In the genomic region with DNA sequence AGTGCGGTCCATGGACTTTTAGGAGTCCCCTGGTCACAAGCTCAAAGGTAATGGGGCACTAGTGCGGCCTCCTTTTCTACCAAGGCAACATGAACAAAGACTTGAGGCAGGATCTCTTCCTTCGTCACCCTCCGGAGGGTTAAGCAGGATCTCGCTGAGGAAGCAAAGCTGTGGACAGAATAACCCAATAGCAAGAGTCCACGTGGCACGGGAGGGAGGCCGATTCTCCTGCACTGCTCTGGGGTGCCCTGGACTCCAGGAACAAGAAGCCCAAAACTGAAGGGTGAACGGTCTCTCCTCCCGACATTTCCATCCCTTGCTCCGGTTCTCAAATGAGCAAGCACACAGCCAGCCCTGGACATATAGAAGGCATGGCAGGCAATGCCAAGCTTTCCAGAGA, we compare ENCODE assay signal across 9 cellular contexts. TPM values are rescaled to one million over a fixed set of nuclear protein-coding genes. Genes with fewer than 3 reads are reported as not detected.
DNase-seq lines count a peak whose midpoint lies in the region; ATAC-seq, FAIRE-seq and TF ChIP-seq lines count a peak whose summit lies in the region.
"Had no signal": no experiment of that assay in that cellular context is flagged by ENCODE, and none has a peak within 500 bp of the region (broad histone marks: within the 10 kb centered on the region; RNA-seq: fewer than 3 reads in every experiment).

No MANE protein-coding gene starts in this region.

- no peak for TF ChIP-seq CTCF in CD8-positive, alpha-beta T cell (IDR thresholded peaks at IDR 0.05)
- TF ChIP-seq CTCF in heart right ventricle (IDR thresholded peaks at IDR 0.05) (no peak), progenitor cell of endocrine pancreas (IDR thresholded peaks at IDR 0.05; ENCODE audit: unreplicated experiment) (no peak)

- no peaks in the 10 kb centered on the region for H3K27me3 Mint-ChIP-seq in CD8-positive, alpha-beta T cell (ENCODE audit: low read depth)
- no peaks in the 10 kb centered on the region for H3K27me3 Mint-ChIP-seq in activated CD4-positive, alpha-beta memory T cell treated with anti-CD3 and anti-CD28 coated beads, Interleukin-2, amount 10 ng/mL, durations not matched to agents 7 days and 5 days
- H3K27me3 Mint-ChIP-seq in progenitor cell of endocrine pancreas: no peaks in the 10 kb centered on the region

- no peaks in the 10 kb centered on the region for H3K9me3 Mint-ChIP-seq in CD8-positive, alpha-beta T cell
- no peaks in the 10 kb centered on the region for H3K9me3 Mint-ChIP-seq in activated CD4-positive, alpha-beta memory T cell treated with anti-CD3 and anti-CD28 coated beads, Interleukin-2, amount 10 ng/mL, durations not matched to agents 7 days and 5 days
- H3K9me3 Mint-ChIP-seq in progenitor cell of endocrine pancreas (ENCODE audit: low read depth): no peaks in the 10 kb centered on the region

- peak overlapping the region; percentile 17 for H3K4me3 ChIP-seq in CD8-positive, alpha-beta T cell (ENCODE audit: low read depth, low read length)
- peak overlapping the region in 6 of 10 donors; percentile 4 to 25 (median 11) for H3K4me3 ChIP-seq in heart right ventricle

- CTCF ChIA-PET in CD8-positive, alpha-beta T cell (lab: Charles Lee): interaction anchor here (0.7 to 1.9 kb wide), 6 partner anchors 9 to 103 kb away, joined by 3 to 6 read pairs (median 3); no protein-coding TSS in a partner anchor
- CTCF ChIA-PET in activated CD4-positive, alpha-beta memory T cell treated with anti-CD3 and anti-CD28 coated beads, Interleukin-2, amount 10 ng/mL, durations not matched to agents 7 days and 5 days (lab: Charles Lee): interaction anchor here (0.6 to 1.0 kb wide), 3 partner anchors 10 to 117 kb away, joined by 3 read pairs; no protein-coding TSS in a partner anchor

- POLR2A ChIA-PET in CD8-positive, alpha-beta T cell (lab: Charles Lee): interaction anchor here (0.9 to 8.0 kb wide), 5 partner anchors 11 to 104 kb away, joined by 3 to 78 read pairs (median 10); a partner anchor contains a TSS
- POLR2A ChIA-PET in activated CD4-positive, alpha-beta memory T cell treated with anti-CD3 and anti-CD28 coated beads, Interleukin-2, amount 10 ng/mL, durations not matched to agents 7 days and 5 days (lab: Charles Lee): interaction anchor here (0.9 to 23.7 kb wide), 5 partner anchors 8 to 80 kb away, joined by 3 to 355 read pairs (median 4); no protein-coding TSS in a partner anchor

- WGBS in heart right ventricle, 2 donors: 27 to 37% methylated on average over 11 of the region's 11 CpGs

- ATAC-seq in CD8-positive, alpha-beta T cell: no peak
- ATAC-seq in heart right ventricle (peak in 2 of 8 donors; percentile 11 to 32), HG03457 (IDR thresholded peaks at IDR 0.05; ENCODE audit: unreplicated experiment) (no peak), HG03520 (IDR thresholded peaks at IDR 0.05; ENCODE audit: unreplicated experiment) (no peak)

- H3K9me3 ChIP-seq in CD8-positive, alpha-beta T cell (ENCODE audit: low read length): no peaks in the 10 kb centered on the region
- no peaks in the 10 kb centered on the region for H3K9me3 ChIP-seq in heart right ventricle

- no peak for DNase-seq in CD8-positive, alpha-beta T cell
- no peak for DNase-seq in activated CD4-positive, alpha-beta memory T cell treated with anti-CD3 and anti-CD28 coated beads, Interleukin-2, amount 10 ng/mL, durations not matched to agents 7 days and 5 days
- DNase-seq in heart right ventricle: no peak
- no peak for DNase-seq in progenitor cell of endocrine pancreas (ENCODE audit: low spot score, unreplicated experiment)
- no peak for DNase-seq in GM19239 (ENCODE audit: insufficient read length, low spot score)
- no peak for DNase-seq in kidney tubule cell (ENCODE audit: low spot score)
- DNase-seq: midbrain had no signal

- intact Hi-C loops in CD8-positive, alpha-beta T cell (cut with DNase I, micrococcal nuclease): loop anchor here (5.0 kb wide), 2 partner anchors 35 to 85 kb away; no protein-coding TSS in a partner anchor
- intact Hi-C loops in heart right ventricle (cut with DNase I): loop anchor here in 7 of 10 donors (5.0 kb wide), 2 partner anchors 35 to 40 kb away; no protein-coding TSS in a partner anchor

- peaks cover 65% of the 10 kb centered on the region for H3K36me3 Mint-ChIP-seq in CD8-positive, alpha-beta T cell
- H3K36me3 Mint-ChIP-seq in activated CD4-positive, alpha-beta memory T cell treated with anti-CD3 and anti-CD28 coated beads, Interleukin-2, amount 10 ng/mL, durations not matched to agents 7 days and 5 days (ENCODE audit: low read depth): peaks cover 76% of the 10 kb centered on the region
- no peaks in the 10 kb centered on the region for H3K36me3 Mint-ChIP-seq in progenitor cell of endocrine pancreas (ENCODE audit: insufficient read depth)

- FAIRE-seq in GM19239 (lab: Jason Lieb, UNC): no peak

- peaks cover 95% of the 10 kb centered on the region for H3K4me1 Mint-ChIP-seq in CD8-positive, alpha-beta T cell (ENCODE audit: low read depth)
- peaks cover 98% of the 10 kb centered on the region for H3K4me1 Mint-ChIP-seq in activated CD4-positive, alpha-beta memory T cell treated with anti-CD3 and anti-CD28 coated beads, Interleukin-2, amount 10 ng/mL, durations not matched to agents 7 days and 5 days
- peaks cover 84% of the 10 kb centered on the region for H3K4me1 Mint-ChIP-seq in progenitor cell of endocrine pancreas (ENCODE audit: low read depth)

- H3K27ac Mint-ChIP-seq in CD8-positive, alpha-beta T cell: peak overlapping the region; percentile 95
- peak overlapping the region; percentile 85 for H3K27ac Mint-ChIP-seq in activated CD4-positive, alpha-beta memory T cell treated with anti-CD3 and anti-CD28 coated beads, Interleukin-2, amount 10 ng/mL, durations not matched to agents 7 days and 5 days
- H3K27ac Mint-ChIP-seq in progenitor cell of endocrine pancreas: peak overlapping the region; percentile 87

- H3K4me3 Mint-ChIP-seq in CD8-positive, alpha-beta T cell: peak overlapping the region; percentile 58
- peak overlapping the region; percentile 22 for H3K4me3 Mint-ChIP-seq in activated CD4-positive, alpha-beta memory T cell treated with anti-CD3 and anti-CD28 coated beads, Interleukin-2, amount 10 ng/mL, durations not matched to agents 7 days and 5 days
- no peak overlapping the region for H3K4me3 Mint-ChIP-seq in progenitor cell of endocrine pancreas (ENCODE audit: low read depth)

- peaks cover 100% of the 10 kb centered on the region for H3K4me1 ChIP-seq in CD8-positive, alpha-beta T cell (ENCODE audit: insufficient read depth, low read length)
- H3K4me1 ChIP-seq in heart right ventricle: peaks cover 88 to 100% (median 100%) of the 10 kb centered on the region in 9 donors

- H3K36me3 ChIP-seq in CD8-positive, alpha-beta T cell (ENCODE audit: insufficient read depth, low read length): peaks cover 5% of the 10 kb centered on the region
- H3K36me3 ChIP-seq in heart right ventricle: peaks cover 0 to 68% (median 0%) of the 10 kb centered on the region in 9 donors

- H3K27me3 ChIP-seq in CD8-positive, alpha-beta T cell (ENCODE audit: insufficient read depth, low read length): no peaks in the 10 kb centered on the region
- no peaks in the 10 kb centered on the region for H3K27me3 ChIP-seq in heart right ventricle

- H3K27ac ChIP-seq in CD8-positive, alpha-beta T cell (ENCODE audit: low read depth, low read length): peak overlapping the region; percentile 57
- H3K27ac ChIP-seq in heart right ventricle: peak overlapping the region; percentile 17 to 93 (median 86)

RNA-seq across cellular contexts. Expression of a gene that starts 20.7 kb away (rescaled TPM):
- 100 to 1,000 TPM; 703 to 757 TPM for total RNA-seq in CD8-positive, alpha-beta T cell
- 100 to 1,000 TPM; 840 to 865 TPM for total RNA-seq in activated CD4-positive, alpha-beta memory T cell treated with anti-CD3 and anti-CD28 coated beads, Interleukin-2, amount 10 ng/mL, durations not matched to agents 7 days and 5 days
- total RNA-seq in heart right ventricle (100 to 1,000 TPM; 132 to 345 (median 189) TPM), progenitor cell of endocrine pancreas (299 and 306 TPM in 2 replicates)
- 100 to 1,000 TPM; 134 to 243 TPM for polyA plus RNA-seq in heart right ventricle
